Comparison of ENCODE assay signal across 1 cellular context in the genomic region with DNA sequence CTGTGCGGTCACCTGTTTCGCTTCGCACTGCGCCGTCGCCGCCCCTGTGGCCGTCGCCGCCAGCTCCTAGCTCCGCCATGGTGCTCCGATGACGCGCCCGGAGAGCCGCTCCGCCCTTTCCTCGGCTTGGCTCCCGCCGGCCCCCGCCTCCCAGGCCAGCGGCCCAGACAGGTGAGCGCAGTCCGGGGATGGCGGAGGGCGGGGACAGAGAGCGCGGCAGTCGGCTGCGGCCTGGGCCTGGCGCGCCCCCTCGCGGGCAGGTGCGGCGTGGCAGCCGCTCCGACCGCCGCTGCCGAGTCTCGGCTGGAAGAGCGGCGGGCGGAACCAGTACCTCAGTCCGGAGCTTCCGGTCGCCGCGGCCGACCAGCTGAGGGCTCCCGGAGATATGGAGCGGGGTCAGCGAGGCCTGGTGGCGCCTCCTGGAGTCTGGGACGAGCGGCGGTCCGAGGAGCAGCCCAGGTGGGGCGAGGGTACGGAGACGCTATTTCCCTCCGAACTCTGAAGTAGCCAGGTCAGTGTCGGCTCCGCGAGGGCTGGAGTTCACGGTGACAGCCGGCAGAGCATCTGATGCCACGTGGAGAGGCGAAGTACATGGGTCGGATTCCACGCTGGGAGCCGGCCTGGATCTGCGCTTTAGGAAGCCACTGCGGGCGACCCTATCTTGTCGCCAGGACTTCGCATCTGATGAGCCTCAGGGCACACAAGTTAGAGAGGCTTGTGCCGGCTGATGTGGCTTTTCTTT.
A peak's percentile ranks its signal among the peaks of the same experiment; 100 is the strongest.
TF ChIP-seq lines count a peak whose summit lies in the region.

A gene (minus strand): TSS at position 93 of the 742 bp plus-strand sequence. CDS start 14 bp downstream, at position 79.

TF ChIP-seq in HEK293, 187 proteins besides CTCF, POLR2A, EP300 and RAD21 (continued from another document and continues in another):
- TF ChIP-seq, protein P1, sequence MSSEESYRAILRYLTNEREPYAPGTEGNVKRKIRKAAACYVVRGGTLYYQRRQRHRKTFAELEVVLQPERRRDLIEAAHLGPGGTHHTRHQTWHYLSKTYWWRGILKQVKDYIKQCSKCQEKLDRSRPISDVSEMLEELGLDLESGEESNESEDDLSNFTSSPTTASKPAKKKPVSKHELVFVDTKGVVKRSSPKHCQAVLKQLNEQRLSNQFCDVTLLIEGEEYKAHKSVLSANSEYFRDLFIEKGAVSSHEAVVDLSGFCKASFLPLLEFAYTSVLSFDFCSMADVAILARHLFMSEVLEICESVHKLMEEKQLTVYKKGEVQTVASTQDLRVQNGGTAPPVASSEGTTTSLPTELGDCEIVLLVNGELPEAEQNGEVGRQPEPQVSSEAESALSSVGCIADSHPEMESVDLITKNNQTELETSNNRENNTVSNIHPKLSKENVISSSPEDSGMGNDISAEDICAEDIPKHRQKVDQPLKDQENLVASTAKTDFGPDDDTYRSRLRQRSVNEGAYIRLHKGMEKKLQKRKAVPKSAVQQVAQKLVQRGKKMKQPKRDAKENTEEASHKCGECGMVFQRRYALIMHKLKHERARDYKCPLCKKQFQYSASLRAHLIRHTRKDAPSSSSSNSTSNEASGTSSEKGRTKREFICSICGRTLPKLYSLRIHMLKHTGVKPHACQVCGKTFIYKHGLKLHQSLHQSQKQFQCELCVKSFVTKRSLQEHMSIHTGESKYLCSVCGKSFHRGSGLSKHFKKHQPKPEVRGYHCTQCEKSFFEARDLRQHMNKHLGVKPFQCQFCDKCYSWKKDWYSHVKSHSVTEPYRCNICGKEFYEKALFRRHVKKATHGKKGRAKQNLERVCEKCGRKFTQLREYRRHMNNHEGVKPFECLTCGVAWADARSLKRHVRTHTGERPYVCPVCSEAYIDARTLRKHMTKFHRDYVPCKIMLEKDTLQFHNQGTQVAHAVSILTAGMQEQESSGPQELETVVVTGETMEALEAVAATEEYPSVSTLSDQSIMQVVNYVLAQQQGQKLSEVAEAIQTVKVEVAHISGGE (tag by site-specific recombination; conservative IDR thresholded peaks at IDR 0.05; ENCODE audit: low read depth): no peak; the same call in 1 of the 2 replicates
- TF ChIP-seq ZNF777 (tag by site-specific recombination; IDR thresholded peaks at IDR 0.05; ENCODE audit: borderline replicate concordance) (no peak; the same call in 1 of the 2 replicates), ZBTB20 (tag by site-specific recombination; IDR thresholded peaks at IDR 0.05) (no peak; the same call in 1 of the 2 replicates), YY2 (tag by site-specific recombination; IDR thresholded peaks at IDR 0.05) (peak; percentile 72), SP2 (tag by site-specific recombination; IDR thresholded peaks at IDR 0.05) (no peak), ZNF114 (tag by site-specific recombination; IDR thresholded peaks at IDR 0.05) (no peak), ZSCAN30 (tag by site-specific recombination; IDR thresholded peaks at IDR 0.05) (peak; percentile 100), KLF1 (tag by site-specific recombination; IDR thresholded peaks at IDR 0.05) (0 out of 2 replicates have a peak, but pooled peaks have one; percentile 29), HOXC10 (CRISPR knock-in tag; IDR thresholded peaks at IDR 0.05) (peak; percentile 91), ZEB2 (tag by site-specific recombination; IDR thresholded peaks at IDR 0.05) (peak; percentile 92), ZNF473 (tag by site-specific recombination; IDR thresholded peaks at IDR 0.05) (no peak), ZNF670 (tag by site-specific recombination; IDR thresholded peaks at IDR 0.05; ENCODE audit: low read depth) (no peak), ZNF426 (tag by site-specific recombination; IDR thresholded peaks at IDR 0.05) (no peak), MZF1 (tag by site-specific recombination; IDR thresholded peaks at IDR 0.05; ENCODE audit: borderline replicate concordance) (no peak), ZNF341 (tag by site-specific recombination; IDR thresholded peaks at IDR 0.05; ENCODE audit: low read depth) (no peak), ZNF596 (tag by site-specific recombination; IDR thresholded peaks at IDR 0.05) (peak; percentile 29; the same call in 1 of the 2 replicates), ZNF510 (tag by site-specific recombination; IDR thresholded peaks at IDR 0.05; ENCODE audit: insufficient replicate concordance) (no peak), KLF10 (tag by site-specific recombination; IDR thresholded peaks at IDR 0.05) (peak; percentile 50; the same call in 1 of the 2 replicates), ZNF350 (tag by site-specific recombination; IDR thresholded peaks at IDR 0.05) (no peak), ZNF292 (tag by site-specific recombination; IDR thresholded peaks at IDR 0.05; ENCODE audit: borderline replicate concordance, low read depth) (no peak), ZFP41 (tag by site-specific recombination; IDR thresholded peaks at IDR 0.05; ENCODE audit: borderline replicate concordance) (no peak)
- TF ChIP-seq, protein P2, sequence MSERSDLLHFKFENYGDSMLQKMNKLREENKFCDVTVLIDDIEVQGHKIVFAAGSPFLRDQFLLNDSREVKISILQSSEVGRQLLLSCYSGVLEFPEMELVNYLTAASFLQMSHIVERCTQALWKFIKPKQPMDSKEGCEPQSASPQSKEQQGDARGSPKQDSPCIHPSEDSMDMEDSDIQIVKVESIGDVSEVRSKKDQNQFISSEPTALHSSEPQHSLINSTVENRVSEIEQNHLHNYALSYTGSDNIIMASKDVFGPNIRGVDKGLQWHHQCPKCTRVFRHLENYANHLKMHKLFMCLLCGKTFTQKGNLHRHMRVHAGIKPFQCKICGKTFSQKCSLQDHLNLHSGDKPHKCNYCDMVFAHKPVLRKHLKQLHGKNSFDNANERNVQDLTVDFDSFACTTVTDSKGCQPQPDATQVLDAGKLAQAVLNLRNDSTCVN (tag by site-specific recombination; optimal IDR thresholded peaks at IDR 0.05): peak; percentile 72
- TF ChIP-seq, protein P3, sequence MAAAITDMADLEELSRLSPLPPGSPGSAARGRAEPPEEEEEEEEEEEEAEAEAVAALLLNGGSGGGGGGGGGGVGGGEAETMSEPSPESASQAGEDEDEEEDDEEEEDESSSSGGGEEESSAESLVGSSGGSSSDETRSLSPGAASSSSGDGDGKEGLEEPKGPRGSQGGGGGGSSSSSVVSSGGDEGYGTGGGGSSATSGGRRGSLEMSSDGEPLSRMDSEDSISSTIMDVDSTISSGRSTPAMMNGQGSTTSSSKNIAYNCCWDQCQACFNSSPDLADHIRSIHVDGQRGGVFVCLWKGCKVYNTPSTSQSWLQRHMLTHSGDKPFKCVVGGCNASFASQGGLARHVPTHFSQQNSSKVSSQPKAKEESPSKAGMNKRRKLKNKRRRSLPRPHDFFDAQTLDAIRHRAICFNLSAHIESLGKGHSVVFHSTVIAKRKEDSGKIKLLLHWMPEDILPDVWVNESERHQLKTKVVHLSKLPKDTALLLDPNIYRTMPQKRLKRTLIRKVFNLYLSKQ (tag by site-specific recombination; IDR thresholded peaks at IDR 0.05; ENCODE audit: borderline replicate concordance): no peak
- TF ChIP-seq, protein P4, sequence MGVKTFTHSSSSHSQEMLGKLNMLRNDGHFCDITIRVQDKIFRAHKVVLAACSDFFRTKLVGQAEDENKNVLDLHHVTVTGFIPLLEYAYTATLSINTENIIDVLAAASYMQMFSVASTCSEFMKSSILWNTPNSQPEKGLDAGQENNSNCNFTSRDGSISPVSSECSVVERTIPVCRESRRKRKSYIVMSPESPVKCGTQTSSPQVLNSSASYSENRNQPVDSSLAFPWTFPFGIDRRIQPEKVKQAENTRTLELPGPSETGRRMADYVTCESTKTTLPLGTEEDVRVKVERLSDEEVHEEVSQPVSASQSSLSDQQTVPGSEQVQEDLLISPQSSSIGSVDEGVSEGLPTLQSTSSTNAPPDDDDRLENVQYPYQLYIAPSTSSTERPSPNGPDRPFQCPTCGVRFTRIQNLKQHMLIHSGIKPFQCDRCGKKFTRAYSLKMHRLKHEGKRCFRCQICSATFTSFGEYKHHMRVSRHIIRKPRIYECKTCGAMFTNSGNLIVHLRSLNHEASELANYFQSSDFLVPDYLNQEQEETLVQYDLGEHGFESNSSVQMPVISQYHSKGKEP (tag by site-specific recombination; IDR thresholded peaks at IDR 0.05): peak; percentile 28; the same call in 1 of the 2 replicates
- TF ChIP-seq, protein P5, sequence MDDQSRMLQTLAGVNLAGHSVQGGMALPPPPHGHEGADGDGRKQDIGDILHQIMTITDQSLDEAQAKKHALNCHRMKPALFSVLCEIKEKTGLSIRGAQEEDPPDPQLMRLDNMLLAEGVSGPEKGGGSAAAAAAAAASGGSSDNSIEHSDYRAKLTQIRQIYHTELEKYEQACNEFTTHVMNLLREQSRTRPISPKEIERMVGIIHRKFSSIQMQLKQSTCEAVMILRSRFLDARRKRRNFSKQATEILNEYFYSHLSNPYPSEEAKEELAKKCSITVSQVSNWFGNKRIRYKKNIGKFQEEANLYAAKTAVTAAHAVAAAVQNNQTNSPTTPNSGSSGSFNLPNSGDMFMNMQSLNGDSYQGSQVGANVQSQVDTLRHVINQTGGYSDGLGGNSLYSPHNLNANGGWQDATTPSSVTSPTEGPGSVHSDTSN (CRISPR knock-in tag; IDR thresholded peaks at IDR 0.05): 0 out of 2 replicates have a peak, but pooled peaks have one; percentile 23
- TF ChIP-seq, protein P6, sequence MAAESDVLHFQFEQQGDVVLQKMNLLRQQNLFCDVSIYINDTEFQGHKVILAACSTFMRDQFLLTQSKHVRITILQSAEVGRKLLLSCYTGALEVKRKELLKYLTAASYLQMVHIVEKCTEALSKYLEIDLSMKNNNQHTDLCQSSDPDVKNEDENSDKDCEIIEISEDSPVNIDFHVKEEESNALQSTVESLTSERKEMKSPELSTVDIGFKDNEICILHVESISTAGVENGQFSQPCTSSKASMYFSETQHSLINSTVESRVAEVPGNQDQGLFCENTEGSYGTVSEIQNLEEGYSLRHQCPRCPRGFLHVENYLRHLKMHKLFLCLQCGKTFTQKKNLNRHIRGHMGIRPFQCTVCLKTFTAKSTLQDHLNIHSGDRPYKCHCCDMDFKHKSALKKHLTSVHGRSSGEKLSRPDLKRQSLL (tag by site-specific recombination; IDR thresholded peaks at IDR 0.05): 0 out of 2 replicates have a peak, but pooled peaks have one; percentile 9
- TF ChIP-seq, protein P7, sequence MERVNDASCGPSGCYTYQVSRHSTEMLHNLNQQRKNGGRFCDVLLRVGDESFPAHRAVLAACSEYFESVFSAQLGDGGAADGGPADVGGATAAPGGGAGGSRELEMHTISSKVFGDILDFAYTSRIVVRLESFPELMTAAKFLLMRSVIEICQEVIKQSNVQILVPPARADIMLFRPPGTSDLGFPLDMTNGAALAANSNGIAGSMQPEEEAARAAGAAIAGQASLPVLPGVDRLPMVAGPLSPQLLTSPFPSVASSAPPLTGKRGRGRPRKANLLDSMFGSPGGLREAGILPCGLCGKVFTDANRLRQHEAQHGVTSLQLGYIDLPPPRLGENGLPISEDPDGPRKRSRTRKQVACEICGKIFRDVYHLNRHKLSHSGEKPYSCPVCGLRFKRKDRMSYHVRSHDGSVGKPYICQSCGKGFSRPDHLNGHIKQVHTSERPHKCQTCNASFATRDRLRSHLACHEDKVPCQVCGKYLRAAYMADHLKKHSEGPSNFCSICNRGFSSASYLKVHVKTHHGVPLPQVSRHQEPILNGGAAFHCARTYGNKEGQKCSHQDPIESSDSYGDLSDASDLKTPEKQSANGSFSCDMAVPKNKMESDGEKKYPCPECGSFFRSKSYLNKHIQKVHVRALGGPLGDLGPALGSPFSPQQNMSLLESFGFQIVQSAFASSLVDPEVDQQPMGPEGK (tag by site-specific recombination; IDR thresholded peaks at IDR 0.05): peak; percentile 43
- TF ChIP-seq, protein P8, sequence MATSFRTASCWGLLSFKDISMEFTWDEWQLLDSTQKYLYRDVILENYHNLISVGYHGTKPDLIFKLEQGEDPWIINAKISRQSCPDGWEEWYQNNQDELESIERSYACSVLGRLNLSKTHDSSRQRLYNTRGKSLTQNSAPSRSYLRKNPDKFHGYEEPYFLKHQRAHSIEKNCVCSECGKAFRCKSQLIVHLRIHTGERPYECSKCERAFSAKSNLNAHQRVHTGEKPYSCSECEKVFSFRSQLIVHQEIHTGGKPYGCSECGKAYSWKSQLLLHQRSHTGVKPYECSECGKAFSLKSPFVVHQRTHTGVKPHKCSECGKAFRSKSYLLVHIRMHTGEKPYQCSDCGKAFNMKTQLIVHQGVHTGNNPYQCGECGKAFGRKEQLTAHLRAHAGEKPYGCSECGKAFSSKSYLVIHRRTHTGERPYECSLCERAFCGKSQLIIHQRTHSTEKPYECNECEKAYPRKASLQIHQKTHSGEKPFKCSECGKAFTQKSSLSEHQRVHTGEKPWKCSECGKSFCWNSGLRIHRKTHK (tag by site-specific recombination; IDR thresholded peaks at IDR 0.05): no peak
- TF ChIP-seq, protein P9, sequence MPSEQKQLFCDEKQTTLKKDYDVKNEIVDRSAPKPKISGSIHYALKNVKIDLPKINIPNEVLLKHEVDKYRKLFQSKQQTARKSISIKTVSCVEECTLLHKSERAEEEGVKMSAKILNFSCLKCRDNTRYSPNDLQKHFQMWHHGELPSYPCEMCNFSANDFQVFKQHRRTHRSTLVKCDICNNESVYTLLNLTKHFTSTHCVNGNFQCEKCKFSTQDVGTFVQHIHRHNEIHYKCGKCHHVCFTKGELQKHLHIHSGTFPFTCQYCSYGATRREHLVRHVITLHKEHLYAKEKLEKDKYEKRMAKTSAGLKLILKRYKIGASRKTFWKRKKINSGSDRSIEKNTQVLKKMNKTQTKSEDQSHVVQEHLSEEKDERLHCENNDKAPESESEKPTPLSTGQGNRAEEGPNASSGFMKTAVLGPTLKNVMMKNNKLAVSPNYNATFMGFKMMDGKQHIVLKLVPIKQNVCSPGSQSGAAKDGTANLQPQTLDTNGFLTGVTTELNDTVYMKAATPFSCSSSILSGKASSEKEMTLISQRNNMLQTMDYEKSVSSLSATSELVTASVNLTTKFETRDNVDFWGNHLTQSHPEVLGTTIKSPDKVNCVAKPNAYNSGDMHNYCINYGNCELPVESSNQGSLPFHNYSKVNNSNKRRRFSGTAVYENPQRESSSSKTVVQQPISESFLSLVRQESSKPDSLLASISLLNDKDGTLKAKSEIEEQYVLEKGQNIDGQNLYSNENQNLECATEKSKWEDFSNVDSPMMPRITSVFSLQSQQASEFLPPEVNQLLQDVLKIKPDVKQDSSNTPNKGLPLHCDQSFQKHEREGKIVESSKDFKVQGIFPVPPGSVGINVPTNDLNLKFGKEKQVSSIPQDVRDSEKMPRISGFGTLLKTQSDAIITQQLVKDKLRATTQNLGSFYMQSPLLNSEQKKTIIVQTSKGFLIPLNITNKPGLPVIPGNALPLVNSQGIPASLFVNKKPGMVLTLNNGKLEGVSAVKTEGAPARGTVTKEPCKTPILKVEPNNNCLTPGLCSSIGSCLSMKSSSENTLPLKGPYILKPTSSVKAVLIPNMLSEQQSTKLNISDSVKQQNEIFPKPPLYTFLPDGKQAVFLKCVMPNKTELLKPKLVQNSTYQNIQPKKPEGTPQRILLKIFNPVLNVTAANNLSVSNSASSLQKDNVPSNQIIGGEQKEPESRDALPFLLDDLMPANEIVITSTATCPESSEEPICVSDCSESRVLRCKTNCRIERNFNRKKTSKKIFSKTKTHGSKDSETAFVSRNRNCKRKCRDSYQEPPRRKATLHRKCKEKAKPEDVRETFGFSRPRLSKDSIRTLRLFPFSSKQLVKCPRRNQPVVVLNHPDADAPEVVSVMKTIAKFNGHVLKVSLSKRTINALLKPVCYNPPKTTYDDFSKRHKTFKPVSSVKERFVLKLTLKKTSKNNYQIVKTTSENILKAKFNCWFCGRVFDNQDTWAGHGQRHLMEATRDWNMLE (tag by site-specific recombination; conservative IDR thresholded peaks at IDR 0.05; ENCODE audit: low read depth): no peak
- TF ChIP-seq, protein P10, sequence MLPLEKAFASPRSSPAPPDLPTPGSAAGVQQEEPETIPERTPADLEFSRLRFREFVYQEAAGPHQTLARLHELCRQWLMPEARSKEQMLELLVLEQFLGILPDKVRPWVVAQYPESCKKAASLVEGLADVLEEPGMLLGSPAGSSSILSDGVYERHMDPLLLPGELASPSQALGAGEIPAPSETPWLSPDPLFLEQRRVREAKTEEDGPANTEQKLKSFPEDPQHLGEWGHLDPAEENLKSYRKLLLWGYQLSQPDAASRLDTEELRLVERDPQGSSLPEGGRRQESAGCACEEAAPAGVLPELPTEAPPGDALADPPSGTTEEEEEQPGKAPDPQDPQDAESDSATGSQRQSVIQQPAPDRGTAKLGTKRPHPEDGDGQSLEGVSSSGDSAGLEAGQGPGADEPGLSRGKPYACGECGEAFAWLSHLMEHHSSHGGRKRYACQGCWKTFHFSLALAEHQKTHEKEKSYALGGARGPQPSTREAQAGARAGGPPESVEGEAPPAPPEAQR (tag by site-specific recombination; IDR thresholded peaks at IDR 0.05): no peak
